28 cellular contexts compared by ENCODE assay signal in genomic region chr21:21268885-21269284, GRCh38.
"Had no signal": no experiment of that assay in that cellular context is flagged by ENCODE, and none has a peak within 500 bp of the region (broad histone marks: within the 10 kb centered on the region; RNA-seq: fewer than 3 reads in every experiment).

No MANE protein-coding gene starts in this region.

- H3K27me3 ChIP-seq: brain microvascular endothelial cell, esophagus squamous epithelium, gastroesophageal sphincter had no signal

- DNase-seq: activated CD4-positive, alpha-beta memory T cell treated with anti-CD3 and anti-CD28 coated beads for 36 hours; activated CD4-positive, alpha-beta T cell treated with anti-CD3 and anti-CD28 coated beads for 36 hours; activated CD4-positive, alpha-beta T cell treated with anti-CD3 and anti-CD28 coated beads, Interleukin-2, amount 10 ng/mL, durations not matched to agents 24 days and 14 days; activated CD4-positive, CD25-positive, alpha-beta regulatory T cell; activated CD4-positive, CD25-positive, alpha-beta regulatory T cell treated with anti-CD3 and anti-CD28 coated beads, Interleukin-2, amount 50 U/mL, for 72 hours; activated CD8-positive, alpha-beta memory T cell treated with anti-CD3 and anti-CD28 coated beads, Interleukin-2, amount 10 ng/mL, durations not matched to agents 7 days and 5 days; activated CD8-positive, alpha-beta memory T cell treated with anti-CD3 and anti-CD28 coated beads, Interleukin-2, amount 50 U/mL, for 4 hours; activated CD8-positive, alpha-beta T cell treated with anti-CD3 and anti-CD28 coated beads, Interleukin-2, amount 10 ng/mL, durations not matched to agents 7 days and 5 days; activated effector memory CD4-positive, alpha-beta T cell treated with Interleukin-2 at 50 U/mL for 16 hours; activated gamma-delta T cell treated with Interleukin-2 at 50 U/mL for 16 hours; activated naive CD4-positive, alpha-beta T cell treated with anti-CD3 and anti-CD28 coated beads, Interleukin-2, amount 50 U/mL, for 16 hours; activated naive CD4-positive, alpha-beta T cell treated with Interleukin-2 at 50 U/mL for 16 hours; activated T-cell treated with anti-CD3 and anti-CD28 coated beads, Interleukin-2, amount 50 U/mL, for 24 hours; activated T-cell treated with anti-CD3 and anti-CD28 coated beads, Interleukin-2, amount 50 U/mL, for 72 hours; amniotic stem cell; brain microvascular endothelial cell; effector CD4-positive, alpha-beta T cell; effector memory CD8-positive, alpha-beta T cell; erythroblast; esophagus squamous epithelium; foreskin melanocyte; T-helper 2 cell had no signal

- H3K27me3 Mint-ChIP-seq: activated CD4-positive, alpha-beta memory T cell treated with anti-CD3 and anti-CD28 coated beads for 36 hours; activated CD4-positive, alpha-beta T cell treated with anti-CD3 and anti-CD28 coated beads for 36 hours; activated CD4-positive, alpha-beta T cell treated with anti-CD3 and anti-CD28 coated beads, Interleukin-2, amount 10 ng/mL, durations not matched to agents 24 days and 14 days; activated CD8-positive, alpha-beta memory T cell treated with anti-CD3 and anti-CD28 coated beads, Interleukin-2, amount 10 ng/mL, durations not matched to agents 7 days and 5 days; activated naive CD8-positive, alpha-beta T cell; activated T-cell treated with anti-CD3 and anti-CD28 coated beads, Interleukin-2, amount 50 U/mL, for 24 hours; activated T-helper 17 cell treated with anti-CD3 and anti-CD28 coated beads, Interleukin-2, amount 50 U/mL, for 72 hours; central memory CD8-positive, alpha-beta T cell; dendritic cell treated with granulocyte-macrophage colony-stimulating factor and Interleukin-4, amounts not matched to agents 40 ng/mL and 50 ng/mL, for 4 days; effector memory CD8-positive, alpha-beta T cell had no signal

- H3K27ac ChIP-seq: brain microvascular endothelial cell, coronary artery, esophagus squamous epithelium, gastroesophageal sphincter had no signal

- H3K4me1 ChIP-seq: esophagus squamous epithelium, gastroesophageal sphincter had no signal

- H3K9me3 Mint-ChIP-seq: activated CD4-positive, alpha-beta memory T cell treated with anti-CD3 and anti-CD28 coated beads for 36 hours; activated CD4-positive, alpha-beta T cell treated with anti-CD3 and anti-CD28 coated beads, Interleukin-2, amount 10 ng/mL, durations not matched to agents 24 days and 14 days; activated T-helper 17 cell treated with anti-CD3 and anti-CD28 coated beads, Interleukin-2, amount 50 U/mL, for 72 hours; dendritic cell treated with granulocyte-macrophage colony-stimulating factor and Interleukin-4, amounts not matched to agents 40 ng/mL and 50 ng/mL, for 4 days had no signal

- H3K27ac Mint-ChIP-seq: activated CD4-positive, alpha-beta memory T cell treated with anti-CD3 and anti-CD28 coated beads for 36 hours; activated CD4-positive, alpha-beta T cell treated with anti-CD3 and anti-CD28 coated beads for 36 hours; activated CD4-positive, alpha-beta T cell treated with anti-CD3 and anti-CD28 coated beads, Interleukin-2, amount 10 ng/mL, durations not matched to agents 24 days and 14 days; activated CD8-positive, alpha-beta memory T cell treated with anti-CD3 and anti-CD28 coated beads, Interleukin-2, amount 10 ng/mL, durations not matched to agents 7 days and 5 days; activated CD8-positive, alpha-beta T cell treated with anti-CD3 and anti-CD28 coated beads, Interleukin-2, amount 10 ng/mL, durations not matched to agents 7 days and 5 days; activated naive CD8-positive, alpha-beta T cell; activated T-cell treated with anti-CD3 and anti-CD28 coated beads, Interleukin-2, amount 50 U/mL, for 24 hours; activated T-cell treated with anti-CD3 and anti-CD28 coated beads, Interleukin-2, amount 50 U/mL, for 72 hours; activated T-helper 17 cell treated with anti-CD3 and anti-CD28 coated beads, Interleukin-2, amount 50 U/mL, for 72 hours; dendritic cell treated with granulocyte-macrophage colony-stimulating factor and Interleukin-4, amounts not matched to agents 40 ng/mL and 50 ng/mL, for 4 days; effector memory CD8-positive, alpha-beta T cell had no signal

- H3K36me3 ChIP-seq: brain microvascular endothelial cell, esophagus squamous epithelium, gastroesophageal sphincter had no signal

- ATAC-seq: activated CD4-positive, alpha-beta T cell treated with anti-CD3 and anti-CD28 coated beads for 36 hours; activated CD8-positive, alpha-beta memory T cell treated with anti-CD3 and anti-CD28 coated beads, Interleukin-2, amount 10 ng/mL, durations not matched to agents 7 days and 5 days; activated CD8-positive, alpha-beta T cell treated with anti-CD3 and anti-CD28 coated beads, Interleukin-2, amount 10 ng/mL, durations not matched to agents 7 days and 5 days; activated T-cell treated with anti-CD3 and anti-CD28 coated beads, Interleukin-2, amount 50 U/mL, for 72 hours; activated T-helper 17 cell treated with anti-CD3 and anti-CD28 coated beads, Interleukin-2, amount 50 U/mL, for 72 hours; effector memory CD8-positive, alpha-beta T cell; gastroesophageal sphincter had no signal

- H3K9me3 ChIP-seq: esophagus squamous epithelium, gastroesophageal sphincter had no signal

- H3K4me1 Mint-ChIP-seq: activated CD4-positive, alpha-beta T cell treated with anti-CD3 and anti-CD28 coated beads for 36 hours; activated CD4-positive, alpha-beta T cell treated with anti-CD3 and anti-CD28 coated beads, Interleukin-2, amount 10 ng/mL, durations not matched to agents 24 days and 14 days; activated CD8-positive, alpha-beta memory T cell treated with anti-CD3 and anti-CD28 coated beads, Interleukin-2, amount 10 ng/mL, durations not matched to agents 7 days and 5 days; activated T-helper 17 cell treated with anti-CD3 and anti-CD28 coated beads, Interleukin-2, amount 50 U/mL, for 72 hours; central memory CD8-positive, alpha-beta T cell had no signal

- H3K4me3 ChIP-seq: coronary artery, esophagus squamous epithelium, gastroesophageal sphincter had no signal

- H3K4me3 Mint-ChIP-seq: activated CD4-positive, alpha-beta memory T cell treated with anti-CD3 and anti-CD28 coated beads for 36 hours; activated CD4-positive, alpha-beta T cell treated with anti-CD3 and anti-CD28 coated beads for 36 hours; activated CD4-positive, alpha-beta T cell treated with anti-CD3 and anti-CD28 coated beads, Interleukin-2, amount 10 ng/mL, durations not matched to agents 24 days and 14 days; activated CD8-positive, alpha-beta memory T cell treated with anti-CD3 and anti-CD28 coated beads, Interleukin-2, amount 10 ng/mL, durations not matched to agents 7 days and 5 days; activated CD8-positive, alpha-beta T cell treated with anti-CD3 and anti-CD28 coated beads, Interleukin-2, amount 10 ng/mL, durations not matched to agents 7 days and 5 days; activated naive CD8-positive, alpha-beta T cell; activated T-cell treated with anti-CD3 and anti-CD28 coated beads, Interleukin-2, amount 50 U/mL, for 24 hours; activated T-cell treated with anti-CD3 and anti-CD28 coated beads, Interleukin-2, amount 50 U/mL, for 72 hours; activated T-helper 17 cell treated with anti-CD3 and anti-CD28 coated beads, Interleukin-2, amount 50 U/mL, for 72 hours; central memory CD8-positive, alpha-beta T cell; dendritic cell treated with granulocyte-macrophage colony-stimulating factor and Interleukin-4, amounts not matched to agents 40 ng/mL and 50 ng/mL, for 4 days; effector memory CD8-positive, alpha-beta T cell had no signal

- H3K36me3 Mint-ChIP-seq: activated CD4-positive, alpha-beta memory T cell treated with anti-CD3 and anti-CD28 coated beads for 36 hours; activated CD8-positive, alpha-beta memory T cell treated with anti-CD3 and anti-CD28 coated beads, Interleukin-2, amount 10 ng/mL, durations not matched to agents 7 days and 5 days; activated naive CD8-positive, alpha-beta T cell had no signal
